29 cellular contexts compared by ENCODE assay signal in the genomic region with DNA sequence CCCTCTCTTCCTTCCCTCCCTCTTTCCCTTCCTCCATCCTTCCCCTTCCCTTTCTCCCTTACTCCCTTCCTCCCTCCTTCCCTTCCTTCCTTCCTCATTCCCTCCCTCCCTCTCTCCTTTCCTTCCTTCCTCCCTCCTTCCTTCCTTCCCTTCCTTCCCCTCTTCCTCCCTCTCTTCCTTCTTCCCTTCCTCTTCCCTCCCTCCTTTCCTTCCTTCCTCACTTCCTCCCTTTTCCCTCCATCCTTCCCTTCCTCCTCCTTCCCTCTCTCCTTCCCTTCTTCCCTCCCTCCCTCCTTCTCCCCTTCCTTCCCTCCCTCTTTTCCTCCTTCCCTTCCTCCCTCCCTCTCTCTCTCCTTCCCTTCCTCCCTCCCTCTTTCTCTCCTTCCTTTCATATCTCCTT. TPM values are rescaled to one million over a fixed set of nuclear protein-coding genes. Genes with fewer than 3 reads are reported as not detected.
A peak's percentile ranks its signal among the peaks of the same experiment; 100 is the strongest.
DNase-seq lines count a peak whose midpoint lies in the region; FAIRE-seq and TF ChIP-seq lines count a peak whose summit lies in the region.
"Had no signal": no experiment of that assay in that cellular context is flagged by ENCODE, and none has a peak within 500 bp of the region (broad histone marks: within the 10 kb centered on the region; RNA-seq: fewer than 3 reads in every experiment).

No MANE protein-coding gene starts in this region.

- H4K20me1 ChIP-seq in H9 (ENCODE audit: control insufficient read depth, insufficient read depth, insufficient read length) (no peaks in the 10 kb centered on the region), H1 (replicated peaks in 1 of 2; ENCODE audit: control insufficient read depth in 1 of 2, insufficient read depth in 2 of 2, low read length in 2 of 2) (no peaks in the 10 kb centered on the region)
- H4K20me1 ChIP-seq: BLaER1 had no signal

- DNase-seq in H9 (no peak), H1 (ENCODE audit: low read depth in 1 of 2, low spot score in 2 of 2) (no peak)
- DNase-seq in activated CD8-positive, alpha-beta memory T cell treated with anti-CD3 and anti-CD28 coated beads for 24 hours: no peak
- DNase-seq in activated CD8-positive, alpha-beta memory T cell treated with anti-CD3 and anti-CD28 coated beads, Interleukin-2, amount 50 U/mL, for 48 hours: no peak
- DNase-seq: 8988T; ACHN; BE2C; C1 segment of cervical spinal cord; CD4-positive, alpha-beta memory T cell; CD4-positive, CD25-positive, alpha-beta regulatory T cell; CD8-positive, alpha-beta memory T cell; COR-L47; DMS 273 treated with DMSO at 0.1 percent for 48 hours; DMS153; DMS53; DMS79; DND-41; EL; GDM1 had no signal

- H2BK120ac ChIP-seq in H9 (ENCODE audit: low read depth, low read length, poor library complexity, severe bottlenecking) (no peak overlapping the region), H1 (replicated peaks; ENCODE audit: low read depth, low read length) (no peak overlapping the region)

- TF ChIP-seq CTCF in H9 (conservative IDR thresholded peaks at IDR 0.05) (no peak), HEK293 (tag by site-specific recombination; IDR thresholded peaks at IDR 0.05) (no peak), H1 (IDR thresholded peaks at IDR 0.05; ENCODE audit: control extremely low read depth in 1 of 3, insufficient read depth in 1 of 3, low read depth in 1 of 3, low read length in 3 of 3) (no peak)

- no peak overlapping the region for H3K4me2 ChIP-seq in H9 (ENCODE audit: insufficient read depth, insufficient read length, low read length)
- no peak overlapping the region for H3K4me2 ChIP-seq in H1 (ENCODE audit: insufficient read depth in 1 of 2, low read depth in 2 of 2, low read length in 2 of 2)
- H3K4me2 ChIP-seq: BLaER1 had no signal

- H3K79me2 ChIP-seq in H9 (ENCODE audit: insufficient read depth, low read length): no peaks in the 10 kb centered on the region
- no peaks in the 10 kb centered on the region for H3K79me2 ChIP-seq in H1 (ENCODE audit: control insufficient read depth in 1 of 2, insufficient read depth in 2 of 2, low read length in 2 of 2)

- H3K4me1 ChIP-seq in H9 (ENCODE audit: insufficient read depth, low read length) (no peaks in the 10 kb centered on the region), HEK293 (ENCODE audit: control insufficient read depth, insufficient read depth, low read length) (no peaks in the 10 kb centered on the region; the same call in 1 of the 2 replicates), H1 (replicated peaks in 1 of 4; ENCODE audit: control insufficient read depth in 3 of 4, insufficient read depth in 4 of 4, low read length in 3 of 4) (no peaks in the 10 kb centered on the region)
- H3K4me1 ChIP-seq: BLaER1 had no signal

- H3K9me3 ChIP-seq in H9 (ENCODE audit: control insufficient read depth, low read depth, low read length) (no peaks in the 10 kb centered on the region), HEK293 (ENCODE audit: control insufficient read depth, insufficient read depth, low read depth, low read length) (no peaks in the 10 kb centered on the region), H1 (ENCODE audit: insufficient read depth in 2 of 2, low read depth in 1 of 2, low read length in 1 of 2) (no peaks in the 10 kb centered on the region)
- H3K9me3 ChIP-seq: BE2C had no signal

- H4K5ac ChIP-seq in H9 (ENCODE audit: insufficient read length, low read depth, low read length) (peak overlapping the region; percentile 82), H1 (ENCODE audit: insufficient read length, low read depth, low read length) (no peak overlapping the region)

- H3K23me2 ChIP-seq in H9 (ENCODE audit: insufficient read length, low read depth, low read length, poor library complexity, severe bottlenecking) (no peaks in the 10 kb centered on the region), H1 (ENCODE audit: low read depth, low read length) (no peaks in the 10 kb centered on the region; the same call in 1 of the 2 replicates)

- no peak overlapping the region for H3K27ac ChIP-seq in H9 (ENCODE audit: insufficient read length, low read depth, low read length)
- H3K27ac ChIP-seq in HEK293 (ENCODE audit: extremely low read depth, low read depth, low read length): no peak overlapping the region
- H3K27ac ChIP-seq in H1 (ENCODE audit: low read depth, low read length): no peak overlapping the region
- H3K27ac ChIP-seq: BLaER1 had no signal

- H3K36me3 ChIP-seq in HEK293 (ENCODE audit: control insufficient read depth in 2 of 2, insufficient read depth in 1 of 2, low read length in 2 of 2) (no peaks in the 10 kb centered on the region), H1 (ENCODE audit: control insufficient read depth in 2 of 4, insufficient read depth in 4 of 4, low read length in 3 of 4) (no peaks in the 10 kb centered on the region)
- H3K36me3 ChIP-seq: BE2C, BLaER1 had no signal

- no peak for TF ChIP-seq POLR2A in H1 (IDR thresholded peaks at IDR 0.05; ENCODE audit: control extremely low read depth in 1 of 2, low read depth in 2 of 2, low read length in 2 of 2)

- no peak overlapping the region for H3K56ac ChIP-seq in H9 (ENCODE audit: insufficient read length, low read depth, low read length)
- H3K56ac ChIP-seq in H1 (replicated peaks; ENCODE audit: insufficient read length, low read depth, low read length): no peak overlapping the region

- H3K9ac ChIP-seq in H9 (ENCODE audit: extremely low read depth, insufficient read length, low read length): no peak overlapping the region
- H3K9ac ChIP-seq in H1 (replicated peaks in 1 of 4; ENCODE audit: extremely low read depth in 1 of 4, low read depth in 3 of 4, low read length in 3 of 4): no peak overlapping the region
- H3K9ac ChIP-seq: BLaER1 had no signal

- TF ChIP-seq RAD21 in H1 (IDR thresholded peaks at IDR 0.05 in 1 of 2, conservative IDR thresholded peaks at IDR 0.05 in 1 of 2; ENCODE audit: low read depth in 2 of 2, low read length in 2 of 2): no peak

- H4K91ac ChIP-seq in H9 (ENCODE audit: insufficient read length, low read depth, low read length) (no peak overlapping the region), H1 (replicated peaks; ENCODE audit: insufficient read length, low read length) (no peak overlapping the region)

- no peak overlapping the region for H3K4me3 Mint-ChIP-seq in H9
- H3K4me3 Mint-ChIP-seq: CD14-positive monocyte; CD4-positive, alpha-beta memory T cell; CD4-positive, CD25-positive, alpha-beta regulatory T cell; CD8-positive, alpha-beta memory T cell had no signal

- no peak overlapping the region for H3T11ph ChIP-seq in H9 (ENCODE audit: low read length)

- H3K27me3 ChIP-seq in H9 (ENCODE audit: insufficient read depth, low read length) (no peaks in the 10 kb centered on the region), H1 (replicated peaks in 1 of 4; ENCODE audit: control insufficient read depth in 3 of 4, extremely low read depth in 1 of 4, insufficient read depth in 3 of 4, low read length in 3 of 4) (no peaks in the 10 kb centered on the region)
- H3K27me3 ChIP-seq: BE2C, BLaER1 had no signal

- peaks cover 15 to 26% of the 10 kb centered on the region in 2 experiments for H3K4me1 Mint-ChIP-seq in H9
- H3K4me1 Mint-ChIP-seq: CD4-positive, alpha-beta memory T cell; CD4-positive, CD25-positive, alpha-beta regulatory T cell; CD8-positive, alpha-beta memory T cell had no signal

- POLR2A ChIA-PET in HEK293 (lab: Yijun Ruan, JAX) (no interaction called here), H1 (lab: Charles Lee; ENCODE audit: partially characterized antibody) (no interaction called here)

- peaks cover 16 to 18% of the 10 kb centered on the region in 2 experiments for H3K9me3 Mint-ChIP-seq in H9
- H3K9me3 Mint-ChIP-seq: CD8-positive, alpha-beta memory T cell had no signal

- no peak overlapping the region for H3K4me3 ChIP-seq in HEK293 (ENCODE audit: low read depth, low read length)
- no peak overlapping the region for H3K4me3 ChIP-seq in H1 (ENCODE audit: extremely low read depth in 1 of 4, insufficient read depth in 2 of 4, low read depth in 3 of 4, low read length in 4 of 4)
- H3K4me3 ChIP-seq: BLaER1, GM12878 had no signal

- H2AFZ ChIP-seq in H9 (ENCODE audit: low read length) (no peak overlapping the region), H1 (ENCODE audit: low read length) (no peak overlapping the region)

- peaks cover 3 to 9% (median 5%) of the 10 kb centered on the region in 3 experiments; a peak in 5 of 7 replicates for H3K36me3 Mint-ChIP-seq in H9 (ENCODE audit: insufficient read depth in 1 of 3, low read depth in 3 of 3)
- H3K36me3 Mint-ChIP-seq: CD14-positive monocyte; CD4-positive, alpha-beta memory T cell; CD4-positive, CD25-positive, alpha-beta regulatory T cell had no signal

- H2BK12ac ChIP-seq in H9 (ENCODE audit: insufficient read length, low read depth, low read length) (no peak overlapping the region), H1 (ENCODE audit: low read depth, low read length) (0 out of 2 replicates have a peak overlapping the region, but pooled peaks have one; percentile 82)

- CTCF ChIA-PET in HEK293 (lab: Yijun Ruan, JAX) (interaction anchor here (1.5 to 4.6 kb wide), 3 partner anchors 12 to 91 kb away, joined by 7 to 43 read pairs (median 9); no protein-coding TSS in a partner anchor), H1 (lab: Charles Lee; ENCODE audit: partially characterized antibody) (interaction anchor here (0.8 to 6.6 kb wide), 9 partner anchors 11 to 221 kb away, joined by 3 to 97 read pairs (median 10); partner anchors contain the start of gene SLC18A2)

- H2BK15ac ChIP-seq in H9 (ENCODE audit: low read depth, low read length) (no peak overlapping the region), H1 (ENCODE audit: low read length) (no peak overlapping the region)

- H3K18ac ChIP-seq in H9 (ENCODE audit: insufficient read length, low read depth, low read length) (no peak overlapping the region), H1 (ENCODE audit: extremely low read depth, low read length) (no peak overlapping the region)

- H3K14ac ChIP-seq in H9 (ENCODE audit: insufficient read depth, low read length) (no peak overlapping the region), H1 (ENCODE audit: insufficient read length) (no peak overlapping the region)

- H3K4ac ChIP-seq in H9 (ENCODE audit: low read depth, low read length) (no peak overlapping the region), H1 (replicated peaks; ENCODE audit: insufficient read length, low read depth, low read length) (no peak overlapping the region)

- H4K8ac ChIP-seq in H9 (replicated peaks; ENCODE audit: insufficient read length, low read depth, low read length) (no peak overlapping the region), H1 (ENCODE audit: extremely low read depth, insufficient read depth, low read length) (no peak overlapping the region)

- H2AK5ac ChIP-seq in H9 (ENCODE audit: insufficient read length, low read length) (no peak overlapping the region), H1 (ENCODE audit: low read depth, low read length) (no peak overlapping the region; the same call in 1 of the 2 replicates)

- no peak overlapping the region for H2BK20ac ChIP-seq in H9 (ENCODE audit: low read depth, low read length, poor library complexity, severe bottlenecking)
- no peak overlapping the region for H2BK20ac ChIP-seq in H1 (ENCODE audit: low read length)

- H3K79me1 ChIP-seq in H9 (ENCODE audit: insufficient read depth, low read depth, low read length, poor library complexity, severe bottlenecking): no peaks in the 10 kb centered on the region
- H3K79me1 ChIP-seq in H1 (ENCODE audit: low read depth, low read length): no peaks in the 10 kb centered on the region

- peaks cover 27% of the 10 kb centered on the region for H3K27me3 Mint-ChIP-seq in H9 (ENCODE audit: low read depth)

- no peak for FAIRE-seq in H1 (lab: Jason Lieb, UNC)
- FAIRE-seq: A204.1, GM12878, GM12892, GM18507 had no signal

- no peak overlapping the region for H2BK5ac ChIP-seq in H9 (ENCODE audit: insufficient read length, low read length)
- no peak overlapping the region for H2BK5ac ChIP-seq in H1 (ENCODE audit: low read depth, low read length)

- H3K23ac ChIP-seq in H9 (ENCODE audit: insufficient read length, low read depth, low read length) (no peak overlapping the region), H1 (ENCODE audit: insufficient read length) (no peak overlapping the region)

- H3K27ac Mint-ChIP-seq in H9: no peak overlapping the region
- H3K27ac Mint-ChIP-seq: CD14-positive monocyte; CD4-positive, alpha-beta memory T cell; CD4-positive, CD25-positive, alpha-beta regulatory T cell; CD8-positive, alpha-beta memory T cell had no signal

- no peak for TF ChIP-seq EP300 in H1 (IDR thresholded peaks at IDR 0.05; ENCODE audit: borderline replicate concordance in 1 of 2, low read depth in 2 of 2, low read length in 2 of 2)

RNA-seq across cellular contexts. Expression of gene SLC18A2, which starts 12.7 kb away (rescaled TPM):
- total RNA-seq in H9 (2021): 3.0 and 4.0 TPM in 2 replicates
- total RNA-seq in H1 (2021; fragmentation: NEBNext Ultra II Directional; extraction: Animal tissue kit (Norgen Biotek cat#: 25700)): 6.7 and 7.0 TPM in 2 replicates
- 5.2 and 6.5 TPM in 2 replicates for polyA plus RNA-seq in H1 (2011; rRNA removed)
- polyA plus RNA-seq in H1 (2011; cell fraction: cytosol; rRNA removed): 5.9 TPM
- polyA plus RNA-seq in H1 (2011; cell fraction: nucleus; rRNA removed): 11.2 TPM
- 4.8 to 5.6 TPM (median 5.3 TPM) in 4 replicates for polyA plus RNA-seq in H1 (2012, experiment 1 of 2)
- 0.92 TPM for polyA plus RNA-seq in H1 (2012, experiment 2 of 2)
- polyA plus RNA-seq in H1 (2013, experiment 1 of 2): 8.1 TPM
- polyA plus RNA-seq in H1 (2013, experiment 2 of 2): 8.1 TPM
- polyA minus RNA-seq in H1 (2011; rRNA and poly(A)+ RNA removed): 11.4 and 15.2 TPM in 2 replicates
- 3.7 TPM for polyA minus RNA-seq in H1 (2011; cell fraction: cytosol; rRNA and poly(A)+ RNA removed)
- 5.7 TPM for polyA minus RNA-seq in H1 (2011; cell fraction: nucleus; rRNA and poly(A)+ RNA removed)
- total RNA-seq: Daoy, G401 had no signal

RNA-seq across cellular contexts. Expression of gene KCNK18, which starts 30.9 kb away (rescaled TPM):
- total RNA-seq in H9 (2021): not detected in 2 replicates
- not detected in 2 replicates for total RNA-seq in H1 (2021; fragmentation: NEBNext Ultra II Directional; extraction: Animal tissue kit (Norgen Biotek cat#: 25700))
- not detected in 2 replicates for polyA plus RNA-seq in H1 (2011; rRNA removed)
- not detected for polyA plus RNA-seq in H1 (2011; cell fraction: cytosol; rRNA removed)
- polyA plus RNA-seq in H1 (2011; cell fraction: nucleus; rRNA removed): not detected
- polyA plus RNA-seq in H1 (2012, experiment 1 of 2): not detected in 4 replicates
- polyA plus RNA-seq in H1 (2012, experiment 2 of 2): not detected
- polyA plus RNA-seq in H1 (2013, experiment 1 of 2): not detected
- not detected for polyA plus RNA-seq in H1 (2013, experiment 2 of 2)
- polyA minus RNA-seq in H1 (2011; rRNA and poly(A)+ RNA removed): not detected in 2 replicates
- not detected for polyA minus RNA-seq in H1 (2011; cell fraction: cytosol; rRNA and poly(A)+ RNA removed)
- polyA minus RNA-seq in H1 (2011; cell fraction: nucleus; rRNA and poly(A)+ RNA removed): not detected
- total RNA-seq: CD4-positive, alpha-beta memory T cell; CD4-positive, CD25-positive, alpha-beta regulatory T cell; CD8-positive, alpha-beta memory T cell; Daoy; G401; GM12878 had no signal
- polyA plus RNA-seq: AG04450; CD14-positive monocyte; CD4-positive, alpha-beta memory T cell; CD4-positive, CD25-positive, alpha-beta regulatory T cell; CD8-positive, alpha-beta memory T cell; GM12878 had no signal
